ENCODE assay signal across 8 cellular contexts in the genomic region with DNA sequence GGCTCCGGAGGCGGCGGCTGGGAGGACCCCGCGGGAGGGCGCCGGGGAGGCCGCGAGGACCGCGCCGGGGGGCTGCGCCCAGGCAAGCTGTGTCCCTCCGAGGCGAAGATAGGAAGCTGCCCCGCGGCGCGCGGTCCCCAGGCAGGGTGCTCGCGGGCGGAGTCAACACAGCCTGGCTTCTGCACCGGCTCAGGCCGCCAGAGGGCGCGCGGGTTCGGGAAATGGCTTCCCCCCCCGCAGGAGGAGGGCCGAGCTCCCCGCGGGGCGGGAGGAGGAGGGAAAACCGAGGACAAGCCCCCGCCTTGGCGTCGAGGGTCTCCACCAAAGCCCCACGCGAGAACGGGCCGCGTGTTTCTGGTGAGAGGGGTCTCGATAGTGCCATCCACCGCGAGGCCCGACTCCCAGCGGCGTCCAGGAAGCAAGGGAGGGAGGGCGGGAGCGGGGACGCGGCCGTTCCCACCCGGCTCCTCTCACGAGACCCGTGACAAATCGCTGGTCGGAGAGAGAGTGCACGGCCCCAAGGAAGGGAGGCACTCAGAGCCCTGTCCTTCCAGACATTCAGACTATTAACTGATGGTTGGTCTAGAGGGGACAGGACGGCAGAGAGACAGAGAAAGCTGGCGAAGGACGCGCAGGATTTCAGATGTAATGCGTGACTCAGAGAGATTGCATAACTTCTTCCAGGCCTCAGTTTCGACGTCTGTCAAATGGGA.
DNase-seq lines count a peak whose midpoint lies in the region; FAIRE-seq and TF ChIP-seq lines count a peak whose summit lies in the region.

No MANE protein-coding gene starts in this region.

- DNase-seq in GM10266 (ENCODE audit: extremely low spot score) (peak; percentile 93), H54 (ENCODE audit: insufficient read length, low spot score) (peak; percentile 91), LHCN-M2 (ENCODE audit: low read depth) (peak; percentile 68), SW480 (ENCODE audit: low spot score) (peak; percentile 62), adipocyte (ENCODE audit: low read depth) (peak; percentile 95), right atrium auricular region (ENCODE audit: low spot score) (peak; percentile 88), putamen (ENCODE audit: low spot score) (peak; percentile 78), uterus (peak; percentile 86 to 87)

- H3K27me3 ChIP-seq in adipocyte (replicated peaks; ENCODE audit: control insufficient read depth, insufficient read depth, low read length) (peaks cover 12% of the 10 kb centered on the region), right atrium auricular region (no peaks in the 10 kb centered on the region), uterus (no peaks in the 10 kb centered on the region)

- H3K27ac ChIP-seq in right atrium auricular region (peak overlapping the region; percentile 5 to 39), uterus (peak overlapping the region; percentile 76)

- H3K4me1 ChIP-seq in adipocyte (ENCODE audit: control insufficient read depth, insufficient read depth, low read length) (no peaks in the 10 kb centered on the region), right atrium auricular region (peaks cover 0 to 5% of the 10 kb centered on the region in 2 donors), uterus (no peaks in the 10 kb centered on the region)

- FAIRE-seq in H54 (lab: Jason Lieb, UNC) = no peak

- H3K4me3 ChIP-seq in adipocyte (ENCODE audit: low read length) (peak overlapping the region; percentile 77), right atrium auricular region (peak overlapping the region; percentile 53 to 65), uterus (peak overlapping the region; percentile 54 to 62)

- intact Hi-C loops in uterus (cut with DNase I; ENCODE audit: low total_unique reads) = no loop called here

- H3K9ac ChIP-seq in adipocyte (ENCODE audit: low read length) = peak overlapping the region; percentile 72

- H3K36me3 ChIP-seq in adipocyte (ENCODE audit: control insufficient read depth, insufficient read depth, low read length, severe bottlenecking) (no peaks in the 10 kb centered on the region), right atrium auricular region (no peaks in the 10 kb centered on the region), uterus (no peaks in the 10 kb centered on the region)

- no peaks in the 10 kb centered on the region for H3K9me3 ChIP-seq in adipocyte (ENCODE audit: control insufficient read depth, low read length)
- H3K9me3 ChIP-seq in right atrium auricular region = no peaks in the 10 kb centered on the region
- no peaks in the 10 kb centered on the region for H3K9me3 ChIP-seq in uterus

- TF ChIP-seq CTCF in GM10266 (IDR thresholded peaks at IDR 0.05; ENCODE audit: control insufficient read depth, insufficient read depth, low read depth, missing control alignments) = peak; percentile 98
- peak; percentile 83 to 97 for TF ChIP-seq CTCF in right atrium auricular region (IDR thresholded peaks at IDR 0.05)
- peak; percentile 91 to 96 (median 94) for TF ChIP-seq CTCF in uterus (IDR thresholded peaks at IDR 0.05)

- 0 out of 2 replicates have a peak, but pooled peaks have one; percentile 9 for TF ChIP-seq POLR2A in H54 (IDR thresholded peaks at IDR 0.05; ENCODE audit: low read depth, low read length)
- TF ChIP-seq POLR2A in uterus (IDR thresholded peaks at IDR 0.05) = no peak

Comparison
In these comparisons a context has a peak if more than half of its experiments do, and no peak if none do; other contexts are left out.
1. Peak in every context shown above with its lines: DNase-seq, H3K4me3 ChIP-seq and H3K27ac ChIP-seq.